ENCODE assay signal across 8 cellular contexts in genomic region chr10:33155720-33156638, GRCh38.
A peak's percentile ranks its signal among the peaks of the same experiment; 100 is the strongest.
DNase-seq lines count a peak whose midpoint lies in the region; TF ChIP-seq lines count a peak whose summit lies in the region.

No MANE protein-coding gene starts in this region.

- peak overlapping the region; percentile 31 for H3K4me3 Mint-ChIP-seq in activated T-helper 1 cell treated with anti-CD3 and anti-CD28 coated beads, Interleukin-12 subunit alpha, Interleukin-12 subunit beta, Interleukin-2, Interleukin-4 antibody, amounts not matched to agents 30 ng/mL and 10 ng/mL and 1 ng/mL, durations not matched to agents 14 hours and 24 hours and 36 hours

- no peaks in the 10 kb centered on the region for H3K27me3 ChIP-seq in MG63

- POLR2A ChIA-PET in HEK293T (lab: Yijun Ruan, JAX) = no interaction called here

- intact Hi-C loops in activated T-helper 1 cell treated with anti-CD3 and anti-CD28 coated beads, Interleukin-12 subunit alpha, Interleukin-12 subunit beta, Interleukin-2, Interleukin-4 antibody, amounts not matched to agents 30 ng/mL and 10 ng/mL and 1 ng/mL, durations not matched to agents 14 hours and 24 hours and 36 hours (cut with micrococcal nuclease) = loop anchor here (1.0 to 2.0 kb wide), 3 partner anchors 17 to 361 kb away; no protein-coding TSS in a partner anchor

- peak overlapping the region; percentile 41 for H3K27ac Mint-ChIP-seq in activated T-helper 1 cell treated with anti-CD3 and anti-CD28 coated beads, Interleukin-12 subunit alpha, Interleukin-12 subunit beta, Interleukin-2, Interleukin-4 antibody, amounts not matched to agents 30 ng/mL and 10 ng/mL and 1 ng/mL, durations not matched to agents 14 hours and 24 hours and 36 hours

- DNase-seq in A172 (ENCODE audit: low spot score) (peak; percentile 70), GM03348 (ENCODE audit: low spot score) (peak; percentile 61), HEK293T (ENCODE audit: extremely low spot score) (peak; percentile 25), MG63 (peak; percentile 45), iPS-NIHi7 (ENCODE audit: extremely low spot score) (peak; percentile 71), DMS79 treated with DMSO at 0.1 percent for 48 hours (lab: John Stamatoyannopoulos, UW) (no peak), T-helper 9 cell (no peak)
- no peak for DNase-seq in activated T-helper 1 cell treated with anti-CD3 and anti-CD28 coated beads, Interleukin-12 subunit alpha, Interleukin-12 subunit beta, Interleukin-2, Interleukin-4 antibody, amounts not matched to agents 30 ng/mL and 10 ng/mL and 1 ng/mL, durations not matched to agents 14 hours and 24 hours and 36 hours (ENCODE audit: low spot score)

- H3K9me3 ChIP-seq in MG63 = no peaks in the 10 kb centered on the region

- H3K27me3 Mint-ChIP-seq in activated T-helper 1 cell treated with anti-CD3 and anti-CD28 coated beads, Interleukin-12 subunit alpha, Interleukin-12 subunit beta, Interleukin-2, Interleukin-4 antibody, amounts not matched to agents 30 ng/mL and 10 ng/mL and 1 ng/mL, durations not matched to agents 14 hours and 24 hours and 36 hours (ENCODE audit: insufficient read depth) = peaks cover 2% of the 10 kb centered on the region

- CTCF ChIA-PET in HEK293T (lab: Yijun Ruan, JAX) = interaction anchor here (0.6 to 0.9 kb wide), 6 partner anchors 8 to 147 kb away, joined by 3 to 6 read pairs (median 4); no protein-coding TSS in a partner anchor

- H3K36me3 ChIP-seq in MG63 = no peaks in the 10 kb centered on the region

- H3K36me3 Mint-ChIP-seq in activated T-helper 1 cell treated with anti-CD3 and anti-CD28 coated beads, Interleukin-12 subunit alpha, Interleukin-12 subunit beta, Interleukin-2, Interleukin-4 antibody, amounts not matched to agents 30 ng/mL and 10 ng/mL and 1 ng/mL, durations not matched to agents 14 hours and 24 hours and 36 hours (ENCODE audit: low read depth) = peaks cover 7% of the 10 kb centered on the region

- H3K9me3 Mint-ChIP-seq in activated T-helper 1 cell treated with anti-CD3 and anti-CD28 coated beads, Interleukin-12 subunit alpha, Interleukin-12 subunit beta, Interleukin-2, Interleukin-4 antibody, amounts not matched to agents 30 ng/mL and 10 ng/mL and 1 ng/mL, durations not matched to agents 14 hours and 24 hours and 36 hours = peaks cover 4% of the 10 kb centered on the region

- H3K4me3 ChIP-seq in MG63 = no peak overlapping the region

- H3K4me1 Mint-ChIP-seq in activated T-helper 1 cell treated with anti-CD3 and anti-CD28 coated beads, Interleukin-12 subunit alpha, Interleukin-12 subunit beta, Interleukin-2, Interleukin-4 antibody, amounts not matched to agents 30 ng/mL and 10 ng/mL and 1 ng/mL, durations not matched to agents 14 hours and 24 hours and 36 hours (ENCODE audit: low read depth) = peaks cover 38% of the 10 kb centered on the region

TF ChIP-seq in HEK293T, 16 proteins besides CTCF, POLR2A, EP300 and RAD21:
- no peak for TF ChIP-seq NFRKB (IDR thresholded peaks at IDR 0.05)
- TF ChIP-seq L3MBTL2 (conservative IDR thresholded peaks at IDR 0.05) = no peak
- no peak for TF ChIP-seq HDGF (IDR thresholded peaks at IDR 0.05; ENCODE audit: borderline replicate concordance)
- no peak for TF ChIP-seq PKNOX1 (IDR thresholded peaks at IDR 0.05)
- TF ChIP-seq SUZ12 (IDR thresholded peaks at IDR 0.05) = no peak

Comparison
In these comparisons a context has a peak if more than half of its experiments do, and no peak if none do; other contexts are left out.
1. DNase-seq: peak in A172 (single experiment), GM03348 (single experiment), HEK293T (single experiment), MG63 (single experiment) and iPS-NIHi7 (single experiment); none in activated T-helper 1 cell treated with anti-CD3 and anti-CD28 coated beads, Interleukin-12 subunit alpha, Interleukin-12 subunit beta, Interleukin-2, Interleukin-4 antibody, amounts not matched to agents 30 ng/mL and 10 ng/mL and 1 ng/mL, durations not matched to agents 14 hours and 24 hours and 36 hours (single experiment), DMS79 treated with DMSO at 0.1 percent for 48 hours (single experiment) and T-helper 9 cell (single experiment).